Comparison of ENCODE assay signal across 9 cellular contexts in the genomic region with DNA sequence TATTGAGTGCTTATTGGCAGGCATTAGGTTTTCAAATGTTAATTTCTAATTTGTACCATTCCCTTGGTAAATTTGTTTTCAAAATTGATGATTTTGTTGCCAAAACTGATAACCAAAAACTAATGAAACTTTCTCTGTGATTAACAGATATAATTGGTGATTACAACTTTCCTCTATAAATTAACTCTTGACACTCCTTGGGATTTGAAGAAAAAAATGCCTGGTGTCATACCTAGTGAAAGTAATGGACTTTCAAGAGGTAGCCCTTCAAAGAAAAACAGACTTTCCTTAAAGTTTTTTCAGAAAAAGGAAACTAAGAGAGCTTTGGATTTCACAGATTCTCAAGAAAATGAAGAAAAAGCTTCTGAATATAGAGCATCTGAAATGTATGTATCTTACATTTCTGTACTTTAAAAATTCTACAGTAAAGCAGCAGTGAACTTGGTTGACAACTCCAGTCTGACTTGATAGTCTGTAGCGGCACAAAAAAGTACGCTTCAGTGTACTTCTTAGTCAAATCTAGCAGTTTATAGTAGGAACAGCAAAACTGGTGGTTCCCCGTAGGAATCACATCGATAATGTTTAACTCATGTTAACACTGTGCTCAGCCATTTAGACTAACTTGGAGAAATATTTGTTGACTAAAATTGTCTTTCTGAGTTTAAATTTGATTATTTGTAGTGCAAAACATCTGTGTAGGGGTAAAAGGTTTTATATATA.
DNase-seq lines count a peak whose midpoint lies in the region; ATAC-seq and TF ChIP-seq lines count a peak whose summit lies in the region.
"Had no signal": no experiment of that assay in that cellular context is flagged by ENCODE, and none has a peak within 500 bp of the region (broad histone marks: within the 10 kb centered on the region; RNA-seq: fewer than 3 reads in every experiment).

No MANE protein-coding gene starts in this region.

- peaks cover 4% of the 10 kb centered on the region; the same call in 1 of the 2 replicates for H3F3A ChIP-seq in DOHH2 (ENCODE audit: control insufficient read depth, insufficient read depth)

- H3K4me2 ChIP-seq in DOHH2 (ENCODE audit: low read length) = peak overlapping the region; percentile 67

- no peaks in the 10 kb centered on the region for H3K9me2 ChIP-seq in DOHH2 (replicated peaks; ENCODE audit: control insufficient read depth, low read length)

- H3K4me1 ChIP-seq in DOHH2 (ENCODE audit: control insufficient read depth, low read length) (peaks cover 29% of the 10 kb centered on the region), endocrine pancreas (ENCODE audit: control insufficient read depth, insufficient read depth, low read length) (peaks cover 21% of the 10 kb centered on the region)

- no peak overlapping the region for H3K9ac ChIP-seq in endocrine pancreas (ENCODE audit: control insufficient read depth, insufficient read depth, low read length)

- H3K36me3 ChIP-seq in DOHH2 (ENCODE audit: control insufficient read depth, low read length) = peaks cover 87% of the 10 kb centered on the region
- H3K36me3 ChIP-seq in endocrine pancreas (ENCODE audit: control insufficient read depth, insufficient read depth, low read length) = no peaks in the 10 kb centered on the region
- H3K36me3 ChIP-seq in brain microvascular endothelial cell (replicated peaks) = peaks cover 3% of the 10 kb centered on the region

- peaks cover 33% of the 10 kb centered on the region for H4K20me1 ChIP-seq in DOHH2 (ENCODE audit: control insufficient read depth, insufficient read depth, low read depth, low read length)

- H3K9me3 ChIP-seq in DOHH2 (ENCODE audit: control insufficient read depth, insufficient read depth, low read length) (no peaks in the 10 kb centered on the region), endocrine pancreas (ENCODE audit: control insufficient read depth, low read length) (no peaks in the 10 kb centered on the region)

- TF ChIP-seq CTCF in DOHH2 (IDR thresholded peaks at IDR 0.05; ENCODE audit: low read depth, low read length, poor library complexity, severe bottlenecking) = no peak
- no peak for TF ChIP-seq CTCF in brain microvascular endothelial cell (IDR thresholded peaks at IDR 0.05; ENCODE audit: low read depth, low read length, missing control alignments)

- no peak overlapping the region for H3K27ac ChIP-seq in DOHH2 (ENCODE audit: low read depth, low read length)
- H3K27ac ChIP-seq in brain microvascular endothelial cell = no peak overlapping the region

- peaks cover 93% of the 10 kb centered on the region for H3K79me2 ChIP-seq in DOHH2 (ENCODE audit: control insufficient read depth, low read length)

- no peaks in the 10 kb centered on the region for H3K27me3 ChIP-seq in DOHH2 (ENCODE audit: control insufficient read depth, low read length)
- H3K27me3 ChIP-seq in endocrine pancreas (ENCODE audit: control insufficient read depth, insufficient read depth, low read length) = no peaks in the 10 kb centered on the region
- no peaks in the 10 kb centered on the region for H3K27me3 ChIP-seq in brain microvascular endothelial cell (replicated peaks)

- in situ Hi-C loops in brain microvascular endothelial cell (cut with HindIII; ENCODE audit: low pct_ligation_motif_present, low sequenced_read_pairs) = no loop called here

- peak overlapping the region; percentile 78 for H3K4me3 ChIP-seq in DOHH2 (ENCODE audit: low read length)
- H3K4me3 ChIP-seq in endocrine pancreas (ENCODE audit: control insufficient read depth, insufficient read depth, low read length) = peak overlapping the region; percentile 95
- H3K4me3 ChIP-seq in brain microvascular endothelial cell (ENCODE audit: low read depth, low read length) = no peak overlapping the region

- ATAC-seq in GM21447 (IDR thresholded peaks at IDR 0.05; ENCODE audit: unreplicated experiment) = peak; percentile 22

- peak; percentile 14 for DNase-seq in KG1 (lab: John Stamatoyannopoulos, UW)
- no peak for DNase-seq in NCI-H82 treated with DMSO at 0.1 percent for 48 hours (lab: John Stamatoyannopoulos, UW; ENCODE audit: unreplicated experiment)
- no peak for DNase-seq in HCEC 1CT
- DNase-seq in SW 1271 (lab: John Stamatoyannopoulos, UW) = no peak
- DNase-seq in brain microvascular endothelial cell = no peak
- DNase-seq: activated CD8-positive, alpha-beta memory T cell treated with anti-CD3 and anti-CD28 coated beads, Interleukin-2, amount 50 U/mL, for 4 hours had no signal
